ENCODE assay signal across 24 cellular contexts in genomic region chr16:77090062-77090461, GRCh38.
"Had no signal": no experiment of that assay in that cellular context is flagged by ENCODE, and none has a peak within 500 bp of the region (broad histone marks: within the 10 kb centered on the region; RNA-seq: fewer than 3 reads in every experiment).

No MANE protein-coding gene starts in this region.

- H3K9me3 ChIP-seq: breast epithelium, Peyer's patch had no signal

- H3K36me3 Mint-ChIP-seq: activated naive CD8-positive, alpha-beta T cell; IgD-negative memory B cell had no signal

- H3K4me3 ChIP-seq: breast epithelium, Peyer's patch had no signal

- H3K4me1 Mint-ChIP-seq: activated CD4-positive, alpha-beta memory T cell treated with anti-CD3 and anti-CD28 coated beads, Interleukin-2, amount 10 ng/mL, durations not matched to agents 7 days and 5 days; activated T-helper 17 cell treated with anti-CD3 and anti-CD28 coated beads, Interleukin-2, amount 50 U/mL, for 72 hours had no signal

- H3K4me1 ChIP-seq: breast epithelium, Peyer's patch had no signal

- DNase-seq: activated CD4-positive, alpha-beta memory T cell treated with anti-CD3 and anti-CD28 coated beads, Interleukin-2, amount 10 ng/mL, durations not matched to agents 7 days and 5 days; activated CD4-positive, alpha-beta T cell treated with anti-CD3 and anti-CD28 coated beads, Interleukin-2, amount 50 U/mL, for 1 hour; activated CD4-positive, CD25-positive, alpha-beta regulatory T cell; activated gamma-delta T cell; activated naive CD4-positive, alpha-beta T cell treated with anti-CD3 and anti-CD28 coated beads for 36 hours; activated T-cell treated with anti-CD3 and anti-CD28 coated beads for 4 hours; activated T-cell treated with anti-CD3 and anti-CD28 coated beads, Interleukin-2, amount 50 U/mL, for 48 hours; KG1; NCI-H1048; NCI-H146; NCI-H187 treated with DMSO at 0.1 percent for 48 hours; NCI-H2081 treated with DMSO at 0.1 percent for 48 hours; NCI-H345; NCI-H510A; NCI-H69; Peyer's patch; SIG-M5; T-helper 9 cell had no signal

- ATAC-seq: activated T-helper 17 cell treated with anti-CD3 and anti-CD28 coated beads, Interleukin-2, amount 50 U/mL, for 72 hours had no signal

- H3K4me3 Mint-ChIP-seq: activated CD4-positive, alpha-beta memory T cell treated with anti-CD3 and anti-CD28 coated beads, Interleukin-2, amount 10 ng/mL, durations not matched to agents 7 days and 5 days; activated naive CD4-positive, alpha-beta T cell treated with anti-CD3 and anti-CD28 coated beads for 36 hours; activated naive CD8-positive, alpha-beta T cell; activated T-helper 17 cell treated with anti-CD3 and anti-CD28 coated beads, Interleukin-2, amount 50 U/mL, for 72 hours; IgD-negative memory B cell; T-helper 1 cell treated with Interleukin-12 subunit alpha and Interleukin-12 subunit beta and Interleukin-4 antibody, amounts not matched to agents 30 μg/mL and 1 μg/mL, for 36 hours had no signal

- H3K27me3 Mint-ChIP-seq: activated CD4-positive, alpha-beta memory T cell treated with anti-CD3 and anti-CD28 coated beads, Interleukin-2, amount 10 ng/mL, durations not matched to agents 7 days and 5 days; activated naive CD8-positive, alpha-beta T cell; IgD-negative memory B cell had no signal

- H3K36me3 ChIP-seq: breast epithelium, Peyer's patch had no signal

- H3K9me3 Mint-ChIP-seq: activated CD4-positive, alpha-beta memory T cell treated with anti-CD3 and anti-CD28 coated beads, Interleukin-2, amount 10 ng/mL, durations not matched to agents 7 days and 5 days; activated naive CD4-positive, alpha-beta T cell treated with anti-CD3 and anti-CD28 coated beads for 36 hours; activated T-helper 17 cell treated with anti-CD3 and anti-CD28 coated beads, Interleukin-2, amount 50 U/mL, for 72 hours; T-helper 1 cell treated with Interleukin-12 subunit alpha and Interleukin-12 subunit beta and Interleukin-4 antibody, amounts not matched to agents 30 μg/mL and 1 μg/mL, for 36 hours had no signal

- H3K27me3 ChIP-seq: breast epithelium, Peyer's patch had no signal

- H3K27ac ChIP-seq: breast epithelium, Peyer's patch, VCaP had no signal

- H3K27ac Mint-ChIP-seq: activated CD4-positive, alpha-beta memory T cell treated with anti-CD3 and anti-CD28 coated beads, Interleukin-2, amount 10 ng/mL, durations not matched to agents 7 days and 5 days; activated naive CD4-positive, alpha-beta T cell treated with anti-CD3 and anti-CD28 coated beads for 36 hours; activated naive CD8-positive, alpha-beta T cell; activated T-helper 17 cell treated with anti-CD3 and anti-CD28 coated beads, Interleukin-2, amount 50 U/mL, for 72 hours; IgD-negative memory B cell; T-helper 1 cell treated with Interleukin-12 subunit alpha and Interleukin-12 subunit beta and Interleukin-4 antibody, amounts not matched to agents 30 μg/mL and 1 μg/mL, for 36 hours had no signal
